In the genomic region with DNA sequence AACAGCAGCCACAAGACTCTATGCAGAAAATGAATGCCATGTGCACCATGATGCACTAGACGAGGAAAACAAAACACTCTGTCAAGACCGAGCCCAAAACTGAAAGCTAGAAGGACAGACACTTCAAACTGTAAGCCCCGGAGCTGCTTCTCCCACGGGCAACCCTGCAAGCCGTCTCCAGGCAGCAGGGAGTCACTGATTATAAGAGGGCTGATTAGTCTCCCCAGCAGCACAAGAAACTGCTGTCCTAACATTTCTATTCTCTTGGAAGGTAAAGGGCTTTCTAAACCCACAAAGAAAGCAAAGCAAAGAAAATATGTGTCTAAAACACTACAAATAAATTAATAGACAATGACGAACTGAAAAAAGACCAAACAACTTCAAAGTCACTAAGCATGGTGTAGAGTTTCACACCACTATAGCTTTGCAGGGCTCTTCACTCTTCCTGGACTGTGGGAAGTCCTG, we compare ENCODE assay signal across 9 cellular contexts. TPM values are rescaled to one million over a fixed set of nuclear protein-coding genes. Genes with fewer than 3 reads are reported as not detected.
DNase-seq lines count a peak whose midpoint lies in the region; ATAC-seq, FAIRE-seq and TF ChIP-seq lines count a peak whose summit lies in the region.
"Had no signal": no experiment of that assay in that cellular context is flagged by ENCODE, and none has a peak within 500 bp of the region (broad histone marks: within the 10 kb centered on the region; RNA-seq: fewer than 3 reads in every experiment).

No MANE protein-coding gene starts in this region.

- H3K27ac ChIP-seq in RWPE1 = no peak overlapping the region

- POLR2A ChIA-PET in RWPE1 (lab: Yijun Ruan, JAX; ENCODE audit: low non-redundant PET) = no interaction called here

- TF ChIP-seq CTCF in BE2C (IDR thresholded peaks at IDR 0.05; ENCODE audit: low read depth, low read length) (no peak), mucosa of descending colon (IDR thresholded peaks at IDR 0.05) (no peak), RWPE1 (conservative IDR thresholded peaks at IDR 0.05; ENCODE audit: low read depth) (no peak), omental fat pad (IDR thresholded peaks at IDR 0.05) (no peak)

- CTCF ChIA-PET in RWPE1 (lab: Yijun Ruan, JAX) = no interaction called here

- peak; percentile 39 for ATAC-seq in mucosa of descending colon
- no peak for ATAC-seq in HG03460 (IDR thresholded peaks at IDR 0.05; ENCODE audit: unreplicated experiment)
- no peak for ATAC-seq in omental fat pad (ENCODE audit: low FRiP score)

- intact Hi-C loops in mucosa of descending colon (cut with DNase I, micrococcal nuclease) = no loop called here

- H3K9me3 ChIP-seq in BE2C = no peaks in the 10 kb centered on the region
- no peaks in the 10 kb centered on the region for H3K9me3 ChIP-seq in mucosa of descending colon

- H3K27me3 ChIP-seq in BE2C = no peaks in the 10 kb centered on the region

- H3K4me3 ChIP-seq in BE2C (ENCODE audit: low read depth, low read length) (peak overlapping the region; percentile 26), mucosa of descending colon (no peak overlapping the region)
- H3K4me3 ChIP-seq: lung had no signal

- H3K4me1 ChIP-seq in BE2C (peaks cover 32% of the 10 kb centered on the region), mucosa of descending colon (ENCODE audit: low read depth) (peaks cover 76% of the 10 kb centered on the region)

- no peak for DNase-seq in BE2C
- DNase-seq in GM18507 (ENCODE audit: extremely low spot score, insufficient read length, low read depth) = no peak
- DNase-seq in NCI-H2227 (lab: John Stamatoyannopoulos, UW; ENCODE audit: unreplicated experiment) = peak; percentile 9
- DNase-seq in astrocyte of the hippocampus (ENCODE audit: low read depth, low spot score) = peak; percentile 63
- DNase-seq in mucosa of descending colon = no peak
- no peak for DNase-seq in RWPE1 (ENCODE audit: low spot score)
- DNase-seq in omental fat pad (ENCODE audit: low spot score) = no peak

- peak; percentile 63 for FAIRE-seq in GM18507 (lab: Jason Lieb, UNC)

- H3K36me3 ChIP-seq in BE2C (no peaks in the 10 kb centered on the region; the same call in 1 of the 2 replicates), mucosa of descending colon (ENCODE audit: low read depth) (no peaks in the 10 kb centered on the region)

RNA-seq across cellular contexts. Expression of a gene that starts 15.5 kb away (rescaled TPM):
- polyA plus RNA-seq in BE2C (2012; ENCODE audit: insufficient read depth, insufficient read length, low read depth) = 24.9 TPM
- 10 to 100 TPM; 54.8 to 65.6 (median 57.0) TPM for total RNA-seq in mucosa of descending colon
- 100 to 1,000 TPM in 2 of 4 donors, 10 to 100 TPM in 2; 50.3 to 134 (median 95.5) TPM for total RNA-seq in omental fat pad

RNA-seq across cellular contexts. Expression of a gene that starts 30.4 kb away (rescaled TPM):
- polyA plus RNA-seq in BE2C (2012; ENCODE audit: insufficient read depth, insufficient read length, low read depth) = not detected
- total RNA-seq in mucosa of descending colon (1 to 10 TPM; 1.9 to 2.8 (median 2.2) TPM), omental fat pad (not detected)

Comparison
In these comparisons a context has a peak if more than half of its experiments do, and no peak if none do; other contexts are left out.
1. DNase-seq: peak in NCI-H2227 (single experiment) and astrocyte of the hippocampus (single experiment); none in BE2C (single experiment), GM18507 (single experiment), mucosa of descending colon (0 of 3), RWPE1 (single experiment) and omental fat pad (single experiment).